In the genomic region with DNA sequence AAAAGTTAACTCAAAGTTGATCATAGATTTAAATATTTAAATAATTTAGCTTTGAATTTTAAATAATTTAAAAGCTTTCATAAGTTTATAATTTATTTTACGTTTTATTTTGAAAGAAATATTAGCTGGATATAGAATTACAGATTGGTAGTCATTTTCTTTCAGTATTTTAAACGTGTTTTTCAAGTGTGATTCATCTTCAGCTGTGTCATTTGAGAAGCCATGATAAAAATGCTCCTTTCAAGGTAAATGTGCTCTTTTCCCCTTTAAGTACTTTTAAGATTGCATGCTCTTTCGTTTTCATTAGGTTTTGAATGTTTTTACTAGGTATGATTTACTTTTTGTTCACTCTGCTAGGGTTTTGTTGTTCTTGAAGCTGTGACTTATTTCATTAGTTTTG, we compare ENCODE assay signal across 13 cellular contexts.
"Had no signal": no experiment of that assay in that cellular context is flagged by ENCODE, and none has a peak within 500 bp of the region (broad histone marks: within the 10 kb centered on the region; RNA-seq: fewer than 3 reads in every experiment).

No MANE protein-coding gene starts in this region.

- H3K4me1 ChIP-seq: upper lobe of right lung had no signal

- H3K4me3 ChIP-seq: upper lobe of right lung had no signal

- H3K27ac ChIP-seq: upper lobe of right lung, WERI-Rb-1 had no signal

- H3K36me3 ChIP-seq: upper lobe of right lung, WERI-Rb-1 had no signal

- DNase-seq: activated CD4-positive, alpha-beta T cell treated with anti-CD3 and anti-CD28 coated beads for 4 hours; activated CD8-positive, alpha-beta memory T cell treated with anti-CD3 and anti-CD28 coated beads, Interleukin-2, amount 50 U/mL, for 4 hours; activated CD8-positive, alpha-beta T cell treated with anti-CD3 and anti-CD28 coated beads for 36 hours; activated naive CD8-positive, alpha-beta T cell treated with anti-CD3 and anti-CD28 coated beads, Interleukin-2, amount 50 U/mL, for 24 hours; activated T-cell treated with anti-CD3 and anti-CD28 coated beads, Interleukin-2, amount 50 U/mL, for 72 hours; stimulated activated CD4-positive, alpha-beta T cell treated with anti-CD3 and anti-CD28 coated beads, Interleukin-2, amount 100 ng/mL, for 48 hours; stimulated activated naive CD8-positive, alpha-beta T cell treated with anti-CD3 and anti-CD28 coated beads, Interleukin-15, Interleukin-2, amounts not matched to agents 100 U/mL and 50 U/mL, for 24 hours; T1000; upper lobe of right lung; WERI-Rb-1 had no signal

- H3K9me3 ChIP-seq: upper lobe of right lung had no signal

- H3K27me3 ChIP-seq: upper lobe of right lung had no signal

- ATAC-seq: activated CD8-positive, alpha-beta T cell treated with anti-CD3 and anti-CD28 coated beads for 36 hours; activated naive CD8-positive, alpha-beta T cell treated with anti-CD3 and anti-CD28 coated beads, Interleukin-2, amount 50 U/mL, for 24 hours; activated T-cell treated with anti-CD3 and anti-CD28 coated beads, Interleukin-2, amount 50 U/mL, for 72 hours; esophagus mucosa; left lobe of liver; sciatic nerve; stimulated activated naive CD8-positive, alpha-beta T cell treated with anti-CD3 and anti-CD28 coated beads, Interleukin-15, Interleukin-2, amounts not matched to agents 100 U/mL and 50 U/mL, for 24 hours; upper lobe of right lung had no signal
